ENCODE assay signal across 1 cellular context in the genomic region with DNA sequence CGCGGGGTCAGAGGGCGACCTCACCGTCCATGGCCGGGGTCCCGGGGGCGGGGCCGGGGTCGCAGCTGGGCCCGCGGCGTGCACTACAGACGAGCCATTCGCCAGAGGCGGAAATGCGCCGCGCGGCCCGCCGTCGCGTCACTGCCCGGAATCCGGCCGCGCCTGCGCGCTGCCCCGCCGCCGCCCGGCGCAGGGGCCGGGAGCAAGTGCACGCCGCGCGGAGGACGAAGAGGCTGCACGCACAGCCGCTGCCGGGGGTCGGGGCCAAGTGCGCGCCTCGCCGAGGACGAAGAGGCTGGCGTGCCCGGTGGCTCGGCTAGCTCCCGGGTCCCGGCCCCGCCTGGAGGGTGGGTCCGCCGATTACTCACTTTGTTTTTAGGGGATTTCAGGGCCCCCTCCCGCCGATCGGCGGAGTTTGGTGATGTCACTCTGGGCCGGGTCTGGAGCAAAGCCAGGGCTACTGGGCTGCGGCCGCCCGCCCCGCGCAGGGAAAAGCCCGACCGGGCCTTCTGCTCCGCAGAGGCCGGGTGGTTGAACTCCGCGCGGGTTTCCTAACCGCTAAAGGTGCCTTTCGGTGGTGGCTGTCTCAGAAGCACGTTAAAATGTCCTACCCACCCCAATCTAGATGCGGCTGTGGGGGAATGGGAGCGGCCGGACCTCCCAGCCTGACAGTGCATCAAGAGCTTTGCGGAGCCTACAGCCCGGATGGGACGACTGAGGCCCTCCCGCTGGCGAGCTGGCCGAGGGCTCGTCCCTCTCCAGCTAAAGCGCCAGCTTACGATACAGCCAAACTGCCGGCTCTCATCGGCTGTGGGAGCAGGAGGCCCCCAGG.
A peak's percentile ranks its signal among the peaks of the same experiment; 100 is the strongest.
TF ChIP-seq lines count a peak whose summit lies in the region.

A gene (minus strand): TSS at position 115 of the 832 bp plus-strand sequence. CDS start 84 bp downstream, at position 31.

TF ChIP-seq in GM12878, 131 proteins besides CTCF, POLR2A, EP300 and RAD21 (continued from another document and continues in another):
- TF ChIP-seq, protein P1, sequence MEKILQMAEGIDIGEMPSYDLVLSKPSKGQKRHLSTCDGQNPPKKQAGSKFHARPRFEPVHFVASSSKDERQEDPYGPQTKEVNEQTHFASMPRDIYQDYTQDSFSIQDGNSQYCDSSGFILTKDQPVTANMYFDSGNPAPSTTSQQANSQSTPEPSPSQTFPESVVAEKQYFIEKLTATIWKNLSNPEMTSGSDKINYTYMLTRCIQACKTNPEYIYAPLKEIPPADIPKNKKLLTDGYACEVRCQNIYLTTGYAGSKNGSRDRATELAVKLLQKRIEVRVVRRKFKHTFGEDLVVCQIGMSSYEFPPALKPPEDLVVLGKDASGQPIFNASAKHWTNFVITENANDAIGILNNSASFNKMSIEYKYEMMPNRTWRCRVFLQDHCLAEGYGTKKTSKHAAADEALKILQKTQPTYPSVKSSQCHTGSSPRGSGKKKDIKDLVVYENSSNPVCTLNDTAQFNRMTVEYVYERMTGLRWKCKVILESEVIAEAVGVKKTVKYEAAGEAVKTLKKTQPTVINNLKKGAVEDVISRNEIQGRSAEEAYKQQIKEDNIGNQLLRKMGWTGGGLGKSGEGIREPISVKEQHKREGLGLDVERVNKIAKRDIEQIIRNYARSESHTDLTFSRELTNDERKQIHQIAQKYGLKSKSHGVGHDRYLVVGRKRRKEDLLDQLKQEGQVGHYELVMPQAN (conservative IDR thresholded peaks at IDR 0.05) = peak; percentile 85
- 0 out of 2 replicates have a peak, but pooled peaks have one; percentile 4 for TF ChIP-seq EED (IDR thresholded peaks at IDR 0.05; ENCODE audit: low read depth)
- no peak for TF ChIP-seq TCF7 (IDR thresholded peaks at IDR 0.05; ENCODE audit: borderline replicate concordance)
- no peak for TF ChIP-seq RBBP5 (conservative IDR thresholded peaks at IDR 0.05)
- TF ChIP-seq, protein P2, sequence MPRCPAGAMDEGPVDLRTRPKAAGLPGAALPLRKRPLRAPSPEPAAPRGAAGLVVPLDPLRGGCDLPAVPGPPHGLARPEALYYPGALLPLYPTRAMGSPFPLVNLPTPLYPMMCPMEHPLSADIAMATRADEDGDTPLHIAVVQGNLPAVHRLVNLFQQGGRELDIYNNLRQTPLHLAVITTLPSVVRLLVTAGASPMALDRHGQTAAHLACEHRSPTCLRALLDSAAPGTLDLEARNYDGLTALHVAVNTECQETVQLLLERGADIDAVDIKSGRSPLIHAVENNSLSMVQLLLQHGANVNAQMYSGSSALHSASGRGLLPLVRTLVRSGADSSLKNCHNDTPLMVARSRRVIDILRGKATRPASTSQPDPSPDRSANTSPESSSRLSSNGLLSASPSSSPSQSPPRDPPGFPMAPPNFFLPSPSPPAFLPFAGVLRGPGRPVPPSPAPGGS (IDR thresholded peaks at IDR 0.05; ENCODE audit: borderline replicate concordance, insufficient read depth, low read depth, low read length, poor library complexity, severe bottlenecking) = peak; percentile 5
- 0 out of 4 replicates have a peak, but pooled peaks of 1 of the 2 experiments have one; percentile 19 for TF ChIP-seq ETV6 (conservative IDR thresholded peaks at IDR 0.05 in 1 of 2, IDR thresholded peaks at IDR 0.05 in 1 of 2; ENCODE audit: borderline replicate concordance in 1 of 2, low read depth in 1 of 2)
- TF ChIP-seq TBL1XR1 (IDR thresholded peaks at IDR 0.05; ENCODE audit: low read depth, low read length) = no peak; the same call in 1 of the 2 replicates
- no peak for TF ChIP-seq RCOR1 (conservative IDR thresholded peaks at IDR 0.05; ENCODE audit: low read depth, low read length)
- no peak for TF ChIP-seq MEF2B (IDR thresholded peaks at IDR 0.05; ENCODE audit: partially characterized antibody, poor library complexity, severe bottlenecking)
- peak; percentile 72; the same call in 1 of the 2 replicates for TF ChIP-seq GATAD2B (conservative IDR thresholded peaks at IDR 0.05; ENCODE audit: low read depth)
- TF ChIP-seq RELA (IDR thresholded peaks at IDR 0.05; ENCODE audit: borderline replicate concordance, partially characterized antibody) = no peak
- peak; percentile 71 for TF ChIP-seq CBFB (IDR thresholded peaks at IDR 0.05; ENCODE audit: low read depth)
- TF ChIP-seq SMAD5 (IDR thresholded peaks at IDR 0.05; ENCODE audit: low read depth) = no peak
- no peak for TF ChIP-seq KAT2A (conservative IDR thresholded peaks at IDR 0.05; ENCODE audit: control insufficient read depth, low read depth, low read length)
- TF ChIP-seq, protein P3, sequence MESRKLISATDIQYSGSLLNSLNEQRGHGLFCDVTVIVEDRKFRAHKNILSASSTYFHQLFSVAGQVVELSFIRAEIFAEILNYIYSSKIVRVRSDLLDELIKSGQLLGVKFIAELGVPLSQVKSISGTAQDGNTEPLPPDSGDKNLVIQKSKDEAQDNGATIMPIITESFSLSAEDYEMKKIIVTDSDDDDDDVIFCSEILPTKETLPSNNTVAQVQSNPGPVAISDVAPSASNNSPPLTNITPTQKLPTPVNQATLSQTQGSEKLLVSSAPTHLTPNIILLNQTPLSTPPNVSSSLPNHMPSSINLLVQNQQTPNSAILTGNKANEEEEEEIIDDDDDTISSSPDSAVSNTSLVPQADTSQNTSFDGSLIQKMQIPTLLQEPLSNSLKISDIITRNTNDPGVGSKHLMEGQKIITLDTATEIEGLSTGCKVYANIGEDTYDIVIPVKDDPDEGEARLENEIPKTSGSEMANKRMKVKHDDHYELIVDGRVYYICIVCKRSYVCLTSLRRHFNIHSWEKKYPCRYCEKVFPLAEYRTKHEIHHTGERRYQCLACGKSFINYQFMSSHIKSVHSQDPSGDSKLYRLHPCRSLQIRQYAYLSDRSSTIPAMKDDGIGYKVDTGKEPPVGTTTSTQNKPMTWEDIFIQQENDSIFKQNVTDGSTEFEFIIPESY (IDR thresholded peaks at IDR 0.05) = no peak
- TF ChIP-seq, protein P4, sequence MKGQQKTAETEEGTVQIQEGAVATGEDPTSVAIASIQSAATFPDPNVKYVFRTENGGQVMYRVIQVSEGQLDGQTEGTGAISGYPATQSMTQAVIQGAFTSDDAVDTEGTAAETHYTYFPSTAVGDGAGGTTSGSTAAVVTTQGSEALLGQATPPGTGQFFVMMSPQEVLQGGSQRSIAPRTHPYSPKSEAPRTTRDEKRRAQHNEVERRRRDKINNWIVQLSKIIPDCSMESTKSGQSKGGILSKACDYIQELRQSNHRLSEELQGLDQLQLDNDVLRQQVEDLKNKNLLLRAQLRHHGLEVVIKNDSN (IDR thresholded peaks at IDR 0.05; ENCODE audit: borderline replicate concordance, extremely low read length, insufficient read depth, low read depth, low read length) = no peak
- TF ChIP-seq ZNF622 (IDR thresholded peaks at IDR 0.05) = no peak
- TF ChIP-seq SIN3A (IDR thresholded peaks at IDR 0.05; ENCODE audit: low read depth, low read length) = peak; percentile 31
- TF ChIP-seq NR2F1 (conservative IDR thresholded peaks at IDR 0.05) = peak; percentile 72; the same call in 1 of the 2 replicates
- TF ChIP-seq EZH2 (IDR thresholded peaks at IDR 0.05; ENCODE audit: borderline replicate concordance, control insufficient read depth, low read depth, low read length) = no peak
- 0 out of 2 replicates have a peak, but pooled peaks have one; percentile 43 for TF ChIP-seq PAX5 (IDR thresholded peaks at IDR 0.05; ENCODE audit: borderline replicate concordance, low read depth, low read length)
- TF ChIP-seq, protein P5, sequence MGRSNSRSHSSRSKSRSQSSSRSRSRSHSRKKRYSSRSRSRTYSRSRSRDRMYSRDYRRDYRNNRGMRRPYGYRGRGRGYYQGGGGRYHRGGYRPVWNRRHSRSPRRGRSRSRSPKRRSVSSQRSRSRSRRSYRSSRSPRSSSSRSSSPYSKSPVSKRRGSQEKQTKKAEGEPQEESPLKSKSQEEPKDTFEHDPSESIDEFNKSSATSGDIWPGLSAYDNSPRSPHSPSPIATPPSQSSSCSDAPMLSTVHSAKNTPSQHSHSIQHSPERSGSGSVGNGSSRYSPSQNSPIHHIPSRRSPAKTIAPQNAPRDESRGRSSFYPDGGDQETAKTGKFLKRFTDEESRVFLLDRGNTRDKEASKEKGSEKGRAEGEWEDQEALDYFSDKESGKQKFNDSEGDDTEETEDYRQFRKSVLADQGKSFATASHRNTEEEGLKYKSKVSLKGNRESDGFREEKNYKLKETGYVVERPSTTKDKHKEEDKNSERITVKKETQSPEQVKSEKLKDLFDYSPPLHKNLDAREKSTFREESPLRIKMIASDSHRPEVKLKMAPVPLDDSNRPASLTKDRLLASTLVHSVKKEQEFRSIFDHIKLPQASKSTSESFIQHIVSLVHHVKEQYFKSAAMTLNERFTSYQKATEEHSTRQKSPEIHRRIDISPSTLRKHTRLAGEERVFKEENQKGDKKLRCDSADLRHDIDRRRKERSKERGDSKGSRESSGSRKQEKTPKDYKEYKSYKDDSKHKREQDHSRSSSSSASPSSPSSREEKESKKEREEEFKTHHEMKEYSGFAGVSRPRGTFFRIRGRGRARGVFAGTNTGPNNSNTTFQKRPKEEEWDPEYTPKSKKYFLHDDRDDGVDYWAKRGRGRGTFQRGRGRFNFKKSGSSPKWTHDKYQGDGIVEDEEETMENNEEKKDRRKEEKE (IDR thresholded peaks at IDR 0.05) = 0 out of 2 replicates have a peak, but pooled peaks have one; percentile 63
- TF ChIP-seq CREB1 (IDR thresholded peaks at IDR 0.05; ENCODE audit: low read depth) = 0 out of 2 replicates have a peak, but pooled peaks have one; percentile 54
- TF ChIP-seq, protein P6, sequence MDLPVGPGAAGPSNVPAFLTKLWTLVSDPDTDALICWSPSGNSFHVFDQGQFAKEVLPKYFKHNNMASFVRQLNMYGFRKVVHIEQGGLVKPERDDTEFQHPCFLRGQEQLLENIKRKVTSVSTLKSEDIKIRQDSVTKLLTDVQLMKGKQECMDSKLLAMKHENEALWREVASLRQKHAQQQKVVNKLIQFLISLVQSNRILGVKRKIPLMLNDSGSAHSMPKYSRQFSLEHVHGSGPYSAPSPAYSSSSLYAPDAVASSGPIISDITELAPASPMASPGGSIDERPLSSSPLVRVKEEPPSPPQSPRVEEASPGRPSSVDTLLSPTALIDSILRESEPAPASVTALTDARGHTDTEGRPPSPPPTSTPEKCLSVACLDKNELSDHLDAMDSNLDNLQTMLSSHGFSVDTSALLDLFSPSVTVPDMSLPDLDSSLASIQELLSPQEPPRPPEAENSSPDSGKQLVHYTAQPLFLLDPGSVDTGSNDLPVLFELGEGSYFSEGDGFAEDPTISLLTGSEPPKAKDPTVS (IDR thresholded peaks at IDR 0.05; ENCODE audit: low read depth, low read length) = no peak
- no peak; the same call in 1 of the 2 replicates for TF ChIP-seq TCF3 (IDR thresholded peaks at IDR 0.05; ENCODE audit: borderline replicate concordance, insufficient read depth, low read depth, low read length)
- no peak for TF ChIP-seq MYB (IDR thresholded peaks at IDR 0.05; ENCODE audit: borderline replicate concordance, low read depth, low read length)
- TF ChIP-seq MEF2A (IDR thresholded peaks at IDR 0.05; ENCODE audit: insufficient read depth, low read depth, low read length) = 0 out of 2 replicates have a peak, but pooled peaks have one; percentile 13
- TF ChIP-seq NR2C2 (IDR thresholded peaks at IDR 0.05; ENCODE audit: borderline replicate concordance, control insufficient read depth, insufficient read length, low read depth) = no peak
- TF ChIP-seq ZNF207 (IDR thresholded peaks at IDR 0.05; ENCODE audit: borderline replicate concordance) = peak; percentile 66; the same call in 1 of the 2 replicates
- TF ChIP-seq ZZZ3 (IDR thresholded peaks at IDR 0.05; ENCODE audit: control insufficient read depth, insufficient read length, low read depth) = no peak
- TF ChIP-seq, protein P7, sequence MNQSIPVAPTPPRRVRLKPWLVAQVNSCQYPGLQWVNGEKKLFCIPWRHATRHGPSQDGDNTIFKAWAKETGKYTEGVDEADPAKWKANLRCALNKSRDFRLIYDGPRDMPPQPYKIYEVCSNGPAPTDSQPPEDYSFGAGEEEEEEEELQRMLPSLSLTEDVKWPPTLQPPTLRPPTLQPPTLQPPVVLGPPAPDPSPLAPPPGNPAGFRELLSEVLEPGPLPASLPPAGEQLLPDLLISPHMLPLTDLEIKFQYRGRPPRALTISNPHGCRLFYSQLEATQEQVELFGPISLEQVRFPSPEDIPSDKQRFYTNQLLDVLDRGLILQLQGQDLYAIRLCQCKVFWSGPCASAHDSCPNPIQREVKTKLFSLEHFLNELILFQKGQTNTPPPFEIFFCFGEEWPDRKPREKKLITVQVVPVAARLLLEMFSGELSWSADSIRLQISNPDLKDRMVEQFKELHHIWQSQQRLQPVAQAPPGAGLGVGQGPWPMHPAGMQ (IDR thresholded peaks at IDR 0.05; ENCODE audit: borderline replicate concordance) = peak; percentile 69; the same call in 1 of the 2 replicates
- 0 out of 2 replicates have a peak, but pooled peaks have one; percentile 44 for TF ChIP-seq JUND (IDR thresholded peaks at IDR 0.05; ENCODE audit: low read depth, low read length)
- TF ChIP-seq, protein P8, sequence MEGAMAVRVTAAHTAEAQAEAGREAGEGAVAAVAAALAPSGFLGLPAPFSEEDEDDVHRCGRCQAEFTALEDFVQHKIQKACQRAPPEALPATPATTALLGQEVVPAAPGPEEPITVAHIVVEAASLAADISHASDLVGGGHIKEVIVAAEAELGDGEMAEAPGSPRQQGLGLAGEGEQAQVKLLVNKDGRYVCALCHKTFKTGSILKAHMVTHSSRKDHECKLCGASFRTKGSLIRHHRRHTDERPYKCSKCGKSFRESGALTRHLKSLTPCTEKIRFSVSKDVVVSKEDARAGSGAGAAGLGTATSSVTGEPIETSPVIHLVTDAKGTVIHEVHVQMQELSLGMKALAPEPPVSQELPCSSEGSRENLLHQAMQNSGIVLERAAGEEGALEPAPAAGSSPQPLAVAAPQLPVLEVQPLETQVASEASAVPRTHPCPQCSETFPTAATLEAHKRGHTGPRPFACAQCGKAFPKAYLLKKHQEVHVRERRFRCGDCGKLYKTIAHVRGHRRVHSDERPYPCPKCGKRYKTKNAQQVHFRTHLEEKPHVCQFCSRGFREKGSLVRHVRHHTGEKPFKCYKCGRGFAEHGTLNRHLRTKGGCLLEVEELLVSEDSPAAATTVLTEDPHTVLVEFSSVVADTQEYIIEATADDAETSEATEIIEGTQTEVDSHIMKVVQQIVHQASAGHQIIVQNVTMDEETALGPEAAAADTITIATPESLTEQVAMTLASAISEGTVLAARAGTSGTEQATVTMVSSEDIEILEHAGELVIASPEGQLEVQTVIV (IDR thresholded peaks at IDR 0.05; ENCODE audit: borderline replicate concordance, partially characterized antibody) = no peak
- no peak for TF ChIP-seq YBX1 (IDR thresholded peaks at IDR 0.05)
- no peak for TF ChIP-seq ESRRA (IDR thresholded peaks at IDR 0.05; ENCODE audit: low read length)
- TF ChIP-seq YY1 (IDR thresholded peaks at IDR 0.05; ENCODE audit: low read depth, low read length) = peak; percentile 70
- peak; percentile 90 for TF ChIP-seq SMAD1 (IDR thresholded peaks at IDR 0.05; ENCODE audit: low read depth, partially characterized antibody)
- TF ChIP-seq NBN (IDR thresholded peaks at IDR 0.05) = peak; percentile 77
- TF ChIP-seq POLR2AphosphoS5 (IDR thresholded peaks at IDR 0.05; ENCODE audit: low read length) = peak; percentile 88
- TF ChIP-seq, protein P9, sequence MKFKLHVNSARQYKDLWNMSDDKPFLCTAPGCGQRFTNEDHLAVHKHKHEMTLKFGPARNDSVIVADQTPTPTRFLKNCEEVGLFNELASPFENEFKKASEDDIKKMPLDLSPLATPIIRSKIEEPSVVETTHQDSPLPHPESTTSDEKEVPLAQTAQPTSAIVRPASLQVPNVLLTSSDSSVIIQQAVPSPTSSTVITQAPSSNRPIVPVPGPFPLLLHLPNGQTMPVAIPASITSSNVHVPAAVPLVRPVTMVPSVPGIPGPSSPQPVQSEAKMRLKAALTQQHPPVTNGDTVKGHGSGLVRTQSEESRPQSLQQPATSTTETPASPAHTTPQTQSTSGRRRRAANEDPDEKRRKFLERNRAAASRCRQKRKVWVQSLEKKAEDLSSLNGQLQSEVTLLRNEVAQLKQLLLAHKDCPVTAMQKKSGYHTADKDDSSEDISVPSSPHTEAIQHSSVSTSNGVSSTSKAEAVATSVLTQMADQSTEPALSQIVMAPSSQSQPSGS (IDR thresholded peaks at IDR 0.05; ENCODE audit: low read length) = peak; percentile 35; the same call in 1 of the 2 replicates
- no peak for TF ChIP-seq CEBPB (IDR thresholded peaks at IDR 0.05; ENCODE audit: borderline replicate concordance in 1 of 2, low read depth in 2 of 2, low read length in 2 of 2)
